In the genomic region with DNA sequence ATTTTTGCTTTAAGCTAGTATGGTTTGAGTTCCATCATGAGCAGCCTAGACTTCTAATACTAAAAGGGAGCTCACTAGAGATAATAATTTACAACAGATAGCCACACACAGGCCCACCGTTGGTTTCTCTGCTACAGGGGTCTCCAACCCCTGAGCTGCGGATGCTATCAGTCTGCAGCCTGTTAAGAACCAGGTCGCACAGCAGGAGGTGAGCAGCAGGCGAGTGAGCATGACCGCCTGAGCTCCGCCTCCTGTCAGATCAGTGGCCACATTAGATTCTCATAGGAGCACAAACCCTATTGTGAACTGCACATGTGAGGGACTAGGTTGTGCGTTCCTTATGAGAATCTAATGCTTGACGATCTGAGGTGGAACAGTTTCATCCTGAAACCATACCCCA, we compare ENCODE assay signal across 14 cellular contexts.
"Had no signal": no experiment of that assay in that cellular context is flagged by ENCODE, and none has a peak within 500 bp of the region (broad histone marks: within the 10 kb centered on the region; RNA-seq: fewer than 3 reads in every experiment).

No MANE protein-coding gene starts in this region.

- H3K27me3 ChIP-seq: gastrocnemius medialis, ovary, stomach, transverse colon had no signal

- DNase-seq: effector CD4-positive, alpha-beta T cell; gastrocnemius medialis; left colon; naive thymus-derived CD4-positive, alpha-beta T cell; ovary; right cardiac atrium; small intestine; stimulated activated CD4-positive, alpha-beta T cell treated with anti-CD3 and anti-CD28 coated beads, Interleukin-12 subunit alpha, Interleukin-12 subunit beta, amount 100 ng/mL, for 4 hours; stimulated activated naive CD4-positive, alpha-beta T cell; stomach; substantia nigra; transverse colon had no signal

- FAIRE-seq: small intestine had no signal

- H3K4me3 ChIP-seq: coronary artery, gastrocnemius medialis, ovary, stomach, thoracic aorta, transverse colon had no signal

- H3K36me3 ChIP-seq: gastrocnemius medialis, ovary, stomach, thoracic aorta, transverse colon had no signal
